Comparison of ENCODE assay signal across 8 cellular contexts in the genomic region with DNA sequence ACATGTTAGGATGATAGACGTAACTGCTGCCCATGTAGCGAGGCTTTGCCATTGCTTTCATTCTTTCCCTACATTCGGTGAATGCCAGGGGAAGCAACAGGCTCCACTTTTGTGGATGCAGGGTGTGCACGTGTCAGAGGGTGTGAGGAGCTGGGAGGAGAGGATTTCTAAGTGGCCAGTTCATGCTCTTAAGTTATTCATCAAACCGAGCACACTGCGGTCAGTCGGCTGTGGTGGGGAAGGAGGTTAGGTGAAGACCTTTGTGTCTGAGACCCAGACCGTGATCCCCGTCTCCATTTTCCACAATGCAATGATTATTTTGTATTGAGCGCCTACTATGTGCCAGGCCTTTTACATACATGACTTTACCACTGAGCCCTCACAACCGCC.
DNase-seq lines count a peak whose midpoint lies in the region; ATAC-seq and TF ChIP-seq lines count a peak whose summit lies in the region.

No MANE protein-coding gene starts in this region.

- peak overlapping the region; percentile 61 for H3K4me3 Mint-ChIP-seq in WTC11

- no peak for TF ChIP-seq CTCF in GM12865 (IDR thresholded peaks at IDR 0.05; ENCODE audit: insufficient read depth, low read depth, low read length, missing control alignments)
- TF ChIP-seq CTCF in WTC11 (IDR thresholded peaks at IDR 0.05) = no peak
- no peak for TF ChIP-seq CTCF in hepatocyte (IDR thresholded peaks at IDR 0.05; ENCODE audit: poor library complexity)

- no peaks in the 10 kb centered on the region for H3K36me3 Mint-ChIP-seq in WTC11

- peaks cover 6% of the 10 kb centered on the region for H3K4me1 Mint-ChIP-seq in WTC11

- WGBS in hepatocyte (ENCODE audit: low lambda C conversion rate, missing lambda C conversion rate) = 40% methylated on average over 11 of the region's 11 CpGs

- H3K9me2 ChIP-seq in hepatocyte (replicated peaks; ENCODE audit: insufficient read depth) = no peaks in the 10 kb centered on the region

- no peaks in the 10 kb centered on the region for H3K36me3 ChIP-seq in hepatocyte (replicated peaks; ENCODE audit: insufficient read depth, low read depth)
- H3K36me3 ChIP-seq in skeletal muscle tissue (ENCODE audit: control insufficient read depth in 3 of 3, insufficient read depth in 3 of 3, low read length in 3 of 3) = no peaks in the 10 kb centered on the region

- no peaks in the 10 kb centered on the region for H3K9me3 Mint-ChIP-seq in WTC11

- H3K4me2 ChIP-seq in hepatocyte = peak overlapping the region; percentile 86

- ATAC-seq in WTC11 = peak; percentile 5; the same call in 1 of the 2 replicates
- ATAC-seq in GM21528 (IDR thresholded peaks at IDR 0.05; ENCODE audit: low FRiP score, unreplicated experiment) = no peak
- no peak for ATAC-seq in HG02884 (IDR thresholded peaks at IDR 0.05; ENCODE audit: unreplicated experiment)

- CTCF ChIA-PET in WTC11 (lab: Charles Lee) = interaction anchor here (1.4 to 1.6 kb wide), 2 partner anchors 108 to 110 kb away, joined by 4 to 7 read pairs; no protein-coding TSS in a partner anchor

- H3K27ac ChIP-seq in hepatocyte (peak overlapping the region; percentile 80), skeletal muscle tissue (ENCODE audit: low read depth, low read length) (peak overlapping the region; percentile 40)

- peak overlapping the region; percentile 24 to 77 (median 71) for H3K9ac ChIP-seq in skeletal muscle tissue (ENCODE audit: low read depth in 1 of 3, low read length in 3 of 3)

- H3K9me3 ChIP-seq in hepatocyte (ENCODE audit: low read depth) (no peaks in the 10 kb centered on the region), skeletal muscle tissue (ENCODE audit: control insufficient read depth in 3 of 3, low read length in 3 of 3) (no peaks in the 10 kb centered on the region)

- no peak overlapping the region for H3K27ac Mint-ChIP-seq in WTC11

- H3K4me3 ChIP-seq in GM12865 (ENCODE audit: low read depth, low read length) = peak overlapping the region; percentile 41
- H3K4me3 ChIP-seq in hepatocyte = no peak overlapping the region
- peak overlapping the region; percentile 46 to 84 (median 67) for H3K4me3 ChIP-seq in skeletal muscle tissue (ENCODE audit: low read length in 3 of 3)

- H3K79me2 ChIP-seq in hepatocyte = peaks cover 35% of the 10 kb centered on the region

- POLR2A ChIA-PET in WTC11 (lab: Charles Lee) = interaction anchor here (1.2 to 1.9 kb wide), 2 partner anchors 98 to 111 kb away, joined by 3 to 6 read pairs; no protein-coding TSS in a partner anchor

- peaks cover 21% of the 10 kb centered on the region for H4K20me1 ChIP-seq in hepatocyte (ENCODE audit: insufficient read depth, poor library complexity, severe bottlenecking)

- peaks cover 50% of the 10 kb centered on the region for H3K27me3 Mint-ChIP-seq in WTC11 (ENCODE audit: low read depth)

- H3K27me3 ChIP-seq in hepatocyte = no peaks in the 10 kb centered on the region
- no peaks in the 10 kb centered on the region for H3K27me3 ChIP-seq in skeletal muscle tissue (ENCODE audit: control insufficient read depth in 3 of 3, insufficient read depth in 3 of 3, low read length in 3 of 3)

- DNase-seq in GM12865 (ENCODE audit: low read depth) = no peak
- no peak for DNase-seq in WTC11 (ENCODE audit: low spot score)
- no peak for DNase-seq in hepatocyte (ENCODE audit: low spot score)
- no peak for DNase-seq in NOMO-1 (lab: John Stamatoyannopoulos, UW; ENCODE audit: unreplicated experiment in 2 of 2)
- DNase-seq in stimulated activated CD4-positive, alpha-beta T cell treated with anti-CD3 and anti-CD28 coated beads, Interleukin-15, amount 100 ng/mL, for 24 hours = no peak

- peaks cover 5% of the 10 kb centered on the region for H3K4me1 ChIP-seq in hepatocyte (ENCODE audit: insufficient read depth)
- peaks cover 18 to 22% (median 19%) of the 10 kb centered on the region in 3 donors for H3K4me1 ChIP-seq in skeletal muscle tissue (ENCODE audit: control insufficient read depth in 3 of 3, insufficient read depth in 3 of 3, low read length in 3 of 3)

- no peak overlapping the region for H2AFZ ChIP-seq in hepatocyte

TF ChIP-seq in WTC11, 78 proteins besides CTCF, POLR2A, EP300 and RAD21:
- no peak for TF ChIP-seq IRF2 (CRISPR knock-in tag; IDR thresholded peaks at IDR 0.05; ENCODE audit: borderline replicate concordance, low read depth)
- no peak for TF ChIP-seq OVOL2 (CRISPR knock-in tag; IDR thresholded peaks at IDR 0.05; ENCODE audit: borderline replicate concordance)
- TF ChIP-seq KAT7 (CRISPR knock-in tag; IDR thresholded peaks at IDR 0.05; ENCODE audit: borderline replicate concordance) = no peak
- TF ChIP-seq, protein P1, sequence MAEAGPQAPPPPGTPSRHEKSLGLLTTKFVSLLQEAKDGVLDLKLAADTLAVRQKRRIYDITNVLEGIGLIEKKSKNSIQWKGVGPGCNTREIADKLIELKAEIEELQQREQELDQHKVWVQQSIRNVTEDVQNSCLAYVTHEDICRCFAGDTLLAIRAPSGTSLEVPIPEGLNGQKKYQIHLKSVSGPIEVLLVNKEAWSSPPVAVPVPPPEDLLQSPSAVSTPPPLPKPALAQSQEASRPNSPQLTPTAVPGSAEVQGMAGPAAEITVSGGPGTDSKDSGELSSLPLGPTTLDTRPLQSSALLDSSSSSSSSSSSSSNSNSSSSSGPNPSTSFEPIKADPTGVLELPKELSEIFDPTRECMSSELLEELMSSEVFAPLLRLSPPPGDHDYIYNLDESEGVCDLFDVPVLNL (CRISPR knock-in tag; IDR thresholded peaks at IDR 0.05; ENCODE audit: borderline replicate concordance, low read depth) = no peak
- TF ChIP-seq ESRRA (CRISPR knock-in tag; IDR thresholded peaks at IDR 0.05; ENCODE audit: borderline replicate concordance) = no peak
- TF ChIP-seq, protein P2, sequence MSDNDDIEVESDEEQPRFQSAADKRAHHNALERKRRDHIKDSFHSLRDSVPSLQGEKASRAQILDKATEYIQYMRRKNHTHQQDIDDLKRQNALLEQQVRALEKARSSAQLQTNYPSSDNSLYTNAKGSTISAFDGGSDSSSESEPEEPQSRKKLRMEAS (CRISPR knock-in tag; IDR thresholded peaks at IDR 0.05) = no peak
- no peak for TF ChIP-seq CBFB (CRISPR knock-in tag; IDR thresholded peaks at IDR 0.05; ENCODE audit: low read depth)
- TF ChIP-seq, protein P3, sequence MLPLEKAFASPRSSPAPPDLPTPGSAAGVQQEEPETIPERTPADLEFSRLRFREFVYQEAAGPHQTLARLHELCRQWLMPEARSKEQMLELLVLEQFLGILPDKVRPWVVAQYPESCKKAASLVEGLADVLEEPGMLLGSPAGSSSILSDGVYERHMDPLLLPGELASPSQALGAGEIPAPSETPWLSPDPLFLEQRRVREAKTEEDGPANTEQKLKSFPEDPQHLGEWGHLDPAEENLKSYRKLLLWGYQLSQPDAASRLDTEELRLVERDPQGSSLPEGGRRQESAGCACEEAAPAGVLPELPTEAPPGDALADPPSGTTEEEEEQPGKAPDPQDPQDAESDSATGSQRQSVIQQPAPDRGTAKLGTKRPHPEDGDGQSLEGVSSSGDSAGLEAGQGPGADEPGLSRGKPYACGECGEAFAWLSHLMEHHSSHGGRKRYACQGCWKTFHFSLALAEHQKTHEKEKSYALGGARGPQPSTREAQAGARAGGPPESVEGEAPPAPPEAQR (CRISPR knock-in tag; IDR thresholded peaks at IDR 0.05) = no peak
- no peak for TF ChIP-seq CREM (CRISPR knock-in tag; IDR thresholded peaks at IDR 0.05)
- TF ChIP-seq PRRX2 (CRISPR knock-in tag; IDR thresholded peaks at IDR 0.05) = no peak
